ENCODE assay signal across 4 cellular contexts in the genomic region with DNA sequence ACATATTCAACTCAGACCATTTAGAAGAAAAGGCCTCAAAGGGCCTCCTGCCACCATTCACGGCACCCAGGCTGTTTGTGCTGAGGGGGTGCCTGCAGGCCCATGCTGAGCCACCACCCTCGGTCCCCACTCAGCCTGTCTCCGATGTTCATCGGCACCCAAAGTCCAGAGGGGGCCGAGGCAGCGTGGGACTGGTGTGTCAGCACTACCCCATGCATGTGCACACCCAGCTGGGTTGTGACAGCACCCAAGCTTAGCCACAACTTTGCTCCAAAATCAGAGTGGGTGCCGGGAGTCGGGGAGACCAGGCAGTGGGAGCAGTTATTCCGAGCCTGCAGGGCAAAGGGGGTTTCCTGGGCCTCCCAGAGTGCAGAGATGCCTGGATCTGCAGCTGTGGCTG.
"Had no signal": no experiment of that assay in that cellular context is flagged by ENCODE, and none has a peak within 500 bp of the region (broad histone marks: within the 10 kb centered on the region; RNA-seq: fewer than 3 reads in every experiment).

No MANE protein-coding gene starts in this region.

- ATAC-seq: GM23338 had no signal

- H3K27ac Mint-ChIP-seq: GM23338, H9 had no signal

- H3K9me3 Mint-ChIP-seq: GM23338, H9 had no signal

- H3K4me3 ChIP-seq: GM23338 had no signal

- DNase-seq: H9, HCEC 1CT, IMR-90 had no signal

- H3K4me3 Mint-ChIP-seq: GM23338, H9 had no signal

- H3K4me1 Mint-ChIP-seq: GM23338 had no signal
